Comparison of ENCODE assay signal across 11 cellular contexts in genomic region chr1:223137402-223138100, GRCh38. TPM values are rescaled to one million over a fixed set of nuclear protein-coding genes. Genes with fewer than 3 reads are reported as not detected.
A peak's percentile ranks its signal among the peaks of the same experiment; 100 is the strongest.
DNase-seq lines count a peak whose midpoint lies in the region; ATAC-seq and TF ChIP-seq lines count a peak whose summit lies in the region.
"Had no signal": no experiment of that assay in that cellular context is flagged by ENCODE, and none has a peak within 500 bp of the region (broad histone marks: within the 10 kb centered on the region; RNA-seq: fewer than 3 reads in every experiment).

No MANE protein-coding gene starts in this region.

- H3K4me1 ChIP-seq in IMR-90 (ENCODE audit: control insufficient read depth, insufficient read depth, low read length): no peaks in the 10 kb centered on the region; the same call in 1 of the 2 replicates
- peaks cover 35% of the 10 kb centered on the region for H3K4me1 ChIP-seq in mammary epithelial cell (ENCODE audit: insufficient read depth, low read length)

- no peak overlapping the region for H4K8ac ChIP-seq in IMR-90 (ENCODE audit: low read depth in 2 of 2, low read length in 2 of 2)

- H2AK5ac ChIP-seq in IMR-90 (ENCODE audit: low read depth, low read length): no peak overlapping the region

- in situ Hi-C loops in IMR-90 (cut with MboI; ENCODE audit: low sequenced_read_pairs) (loop anchor here (5.0 kb wide), 1 partner anchor 545 kb away; no protein-coding TSS in a partner anchor), mammary epithelial cell (cut with MboI; ENCODE audit: low sequenced_read_pairs in 2 of 2) (loop anchor here in 1 of 2 donors (10.0 kb wide), 1 partner anchor 537 kb away; no protein-coding TSS in a partner anchor)

- peak; percentile 39 for DNase-seq in IMR-90
- DNase-seq in mammary epithelial cell: peak; percentile 70
- peak; percentile 14 for DNase-seq in kidney glomerular epithelial cell (lab: John Stamatoyannopoulos, UW)
- DNase-seq in superior temporal gyrus (ENCODE audit: extremely low spot score): peak; percentile 37
- DNase-seq in NCI-H2171 (lab: John Stamatoyannopoulos, UW): no peak
- no peak for DNase-seq in islet precursor cell
- no peak for DNase-seq in MG63
- DNase-seq: NCI-H1417, T-helper 2 cell had no signal

- no peak overlapping the region for H3K4me3 ChIP-seq in IMR-90 (ENCODE audit: insufficient read depth, low read depth, low read length)
- H3K4me3 ChIP-seq in mammary epithelial cell (replicated peaks in 1 of 3; ENCODE audit: insufficient read depth in 1 of 3, low read depth in 2 of 3, low read length in 3 of 3): no peak overlapping the region
- no peak overlapping the region for H3K4me3 ChIP-seq in MG63

- ATAC-seq in IMR-90 (ENCODE audit: low read depth) (no peak), SK-N-SH treated with all-trans-retinoic acid at 6 μM for 48 hours (no peak)
- ATAC-seq: activated T-helper 17 cell treated with anti-CD3 and anti-CD28 coated beads, Interleukin-2, amount 50 U/mL, for 72 hours had no signal

- no peak overlapping the region for H2BK5ac ChIP-seq in IMR-90 (ENCODE audit: low read depth, low read length, poor library complexity, severe bottlenecking)

- POLR2A ChIA-PET in IMR-90 (lab: Charles Lee; ENCODE audit: unreplicated experiment): no interaction called here

- H3K79me1 ChIP-seq in IMR-90 (ENCODE audit: low read depth in 1 of 2, low read length in 2 of 2): no peaks in the 10 kb centered on the region

- H3K9me3 ChIP-seq in IMR-90 (ENCODE audit: control insufficient read depth, insufficient read depth, low read length) (no peaks in the 10 kb centered on the region), mammary epithelial cell (replicated peaks; ENCODE audit: insufficient read depth, low read length) (no peaks in the 10 kb centered on the region), MG63 (no peaks in the 10 kb centered on the region)

- no TSS peak for BruUV-seq in IMR-90 (replicated peaks; lab: Mats Ljungman, UMichigan)
- no TSS peak for BruUV-seq in mammary epithelial cell (replicated peaks; lab: Mats Ljungman, UMichigan)

- H3K27ac ChIP-seq in IMR-90 (ENCODE audit: insufficient read depth, low read length): no peak overlapping the region
- H3K27ac ChIP-seq in mammary epithelial cell (ENCODE audit: insufficient read depth, low read depth, low read length): no peak overlapping the region

- TF ChIP-seq RAD21 in IMR-90 (IDR thresholded peaks at IDR 0.05; ENCODE audit: low read length): no peak

- CTCF ChIA-PET in IMR-90 (lab: Yijun Ruan, JAX) (interaction anchor here (1.2 kb wide), 1 partner anchor 546 kb away, joined by 3 read pairs; no protein-coding TSS in a partner anchor), mammary epithelial cell (lab: Charles Lee; ENCODE audit: low non-redundant PET) (interaction anchor here (0.6 kb wide), 1 partner anchor 106 kb away, joined by 3 read pairs; no protein-coding TSS in a partner anchor)

- H3K27me3 ChIP-seq in IMR-90 (ENCODE audit: control insufficient read depth, insufficient read depth, low read length): peaks cover 22% of the 10 kb centered on the region
- no peaks in the 10 kb centered on the region for H3K27me3 ChIP-seq in mammary epithelial cell (ENCODE audit: insufficient read depth, low read length)
- peaks cover 9% of the 10 kb centered on the region for H3K27me3 ChIP-seq in MG63

- H3K79me2 ChIP-seq in mammary epithelial cell (ENCODE audit: insufficient read depth, low read length): no peaks in the 10 kb centered on the region

- no peak overlapping the region for H3K23ac ChIP-seq in IMR-90 (ENCODE audit: low read depth, low read length)

- H3K4ac ChIP-seq in IMR-90 (ENCODE audit: low read depth, low read length): no peak overlapping the region

- no peak overlapping the region for H3K18ac ChIP-seq in IMR-90 (ENCODE audit: low read depth, low read length)

- no peaks in the 10 kb centered on the region for H3K36me3 ChIP-seq in IMR-90 (ENCODE audit: control insufficient read depth, insufficient read depth, low read length)
- H3K36me3 ChIP-seq in mammary epithelial cell (ENCODE audit: insufficient read depth, low read length): no peaks in the 10 kb centered on the region
- no peaks in the 10 kb centered on the region for H3K36me3 ChIP-seq in MG63

- no peak overlapping the region for H2BK15ac ChIP-seq in IMR-90 (ENCODE audit: low read depth, low read length)

- H2BK20ac ChIP-seq in IMR-90 (ENCODE audit: low read depth, low read length): no peak overlapping the region

- no peak for TF ChIP-seq POLR2A in IMR-90 (IDR thresholded peaks at IDR 0.05; ENCODE audit: low read depth, low read length)

- no peak overlapping the region for H4K91ac ChIP-seq in IMR-90 (ENCODE audit: insufficient read depth, low read depth, low read length)

- H4K20me1 ChIP-seq in IMR-90 (ENCODE audit: insufficient read depth, low read length) (no peaks in the 10 kb centered on the region), mammary epithelial cell (ENCODE audit: insufficient read depth, low read length) (no peaks in the 10 kb centered on the region)

- H3K9ac ChIP-seq in IMR-90 (ENCODE audit: low read depth, low read length) (no peak overlapping the region), mammary epithelial cell (ENCODE audit: insufficient read depth, low read length) (no peak overlapping the region)

- H3K4me2 ChIP-seq in IMR-90 (ENCODE audit: low read depth, low read length) (no peak overlapping the region), mammary epithelial cell (ENCODE audit: insufficient read depth, low read depth, low read length) (no peak overlapping the region)

- no peak overlapping the region for H3K14ac ChIP-seq in IMR-90 (replicated peaks; ENCODE audit: low read depth, low read length)

- TF ChIP-seq CTCF in IMR-90 (conservative IDR thresholded peaks at IDR 0.05; ENCODE audit: low read depth, low read length) (no peak), mammary epithelial cell (conservative IDR thresholded peaks at IDR 0.05 in 1 of 2, IDR thresholded peaks at IDR 0.05 in 1 of 2; ENCODE audit: extremely low read depth in 1 of 2, insufficient read depth in 1 of 2, low read depth in 1 of 2, low read length in 2 of 2) (no peak)

- dilution Hi-C loops in IMR-90 (cut with HindIII; ENCODE audit: low sequenced_read_pairs, unreplicated experiment) (no loop called here), mammary epithelial cell (cut with HindIII; ENCODE audit: low sequenced_read_pairs) (loop anchor here (5.0 kb wide), 1 partner anchor 55 kb away; no protein-coding TSS in a partner anchor)

- intact Hi-C loops in IMR-90 (cut with micrococcal nuclease): no loop called here
- intact Hi-C loops in mammary epithelial cell (cut with micrococcal nuclease): no loop called here

- no peaks in the 10 kb centered on the region for H3K9me1 ChIP-seq in IMR-90 (ENCODE audit: insufficient read depth, low read length)

- no peak overlapping the region for H2BK120ac ChIP-seq in IMR-90 (ENCODE audit: low read depth, low read length)

- no CpG with 5 or more reads among the region's 2 CpGs for WGBS in IMR-90 (ENCODE audit: extremely low coverage in 2 of 2, insufficient read length in 1 of 2), 2 experiments
- 45% methylated on average over 2 of the region's 2 CpGs for WGBS in mammary epithelial cell (ENCODE audit: low coverage, missing lambda C conversion rate)

- no peak overlapping the region for H3K56ac ChIP-seq in IMR-90 (ENCODE audit: extremely low read depth, insufficient read depth, low read length)

- no peak overlapping the region for H2AK9ac ChIP-seq in IMR-90 (replicated peaks; ENCODE audit: low read depth, low read length, poor library complexity)

- H4K5ac ChIP-seq in IMR-90 (ENCODE audit: low read depth, low read length): no peak overlapping the region

- no peak overlapping the region for H2AFZ ChIP-seq in IMR-90 (replicated peaks; ENCODE audit: low read length, poor library complexity)
- H2AFZ ChIP-seq in mammary epithelial cell (ENCODE audit: low read depth, low read length): no peak overlapping the region

TF ChIP-seq in IMR-90, 13 proteins besides CTCF, POLR2A, EP300 and RAD21:
- TF ChIP-seq FOS (IDR thresholded peaks at IDR 0.05; ENCODE audit: low read depth, low read length): no peak
- TF ChIP-seq CEBPB (IDR thresholded peaks at IDR 0.05; ENCODE audit: low read depth, low read length): peak; percentile 96

TF ChIP-seq in SK-N-SH treated with all-trans-retinoic acid at 6 μM for 48 hours, 23 proteins besides CTCF, POLR2A, EP300 and RAD21:
- TF ChIP-seq TCF4 (CRISPR knock-in tag; IDR thresholded peaks at IDR 0.05; ENCODE audit: borderline replicate concordance) (no peak), TOX (CRISPR knock-in tag; IDR thresholded peaks at IDR 0.05; ENCODE audit: borderline replicate concordance) (no peak), ARNTL (CRISPR knock-in tag; IDR thresholded peaks at IDR 0.05; ENCODE audit: borderline replicate concordance, low read depth) (no peak), ZNF8 (CRISPR knock-in tag; IDR thresholded peaks at IDR 0.05) (no peak), ZNF565 (CRISPR knock-in tag; conservative IDR thresholded peaks at IDR 0.05; ENCODE audit: low read depth) (no peak), OSR1 (CRISPR knock-in tag; IDR thresholded peaks at IDR 0.05) (no peak), ZFP30 (CRISPR knock-in tag; IDR thresholded peaks at IDR 0.05) (no peak), PATZ1 (CRISPR knock-in tag; IDR thresholded peaks at IDR 0.05; ENCODE audit: borderline replicate concordance) (no peak)

RNA-seq across cellular contexts. Expression of gene TLR5, which starts 5.5 kb away (rescaled TPM):
- total RNA-seq in IMR-90 (2012; rRNA removed) (under 0.01 and 0.18 TPM in 2 replicates), mammary epithelial cell (1 to 10 TPM; 1.3 to 1.5 TPM)
- polyA plus RNA-seq in IMR-90 (2012; rRNA removed) (0.09 and 0.13 TPM in 2 replicates), mammary epithelial cell (1.1 TPM)
- polyA plus RNA-seq in IMR-90 (2012; cell fraction: cytosol; rRNA removed): 0.03 and 0.18 TPM in 2 replicates
- polyA plus RNA-seq in IMR-90 (2012; cell fraction: nucleus; rRNA removed; ENCODE audit: low replicate concordance): 0.04 and 0.16 TPM in 2 replicates
- not detected for polyA minus RNA-seq in mammary epithelial cell
- 0.30 and 0.33 TPM in 2 replicates for total RNA-seq in MG63 (2014; rRNA removed; shearing (Covaris generic); ENCODE audit: low replicate concordance)

Comparison
In these comparisons a context has a peak if more than half of its experiments do, and no peak if none do; other contexts are left out.
1. DNase-seq: peak in IMR-90 (single experiment), mammary epithelial cell (single experiment), kidney glomerular epithelial cell (single experiment) and superior temporal gyrus (single experiment); none in NCI-H2171 (single experiment), islet precursor cell (single experiment) and MG63 (single experiment).